2 cellular contexts compared by ENCODE assay signal in the genomic region with DNA sequence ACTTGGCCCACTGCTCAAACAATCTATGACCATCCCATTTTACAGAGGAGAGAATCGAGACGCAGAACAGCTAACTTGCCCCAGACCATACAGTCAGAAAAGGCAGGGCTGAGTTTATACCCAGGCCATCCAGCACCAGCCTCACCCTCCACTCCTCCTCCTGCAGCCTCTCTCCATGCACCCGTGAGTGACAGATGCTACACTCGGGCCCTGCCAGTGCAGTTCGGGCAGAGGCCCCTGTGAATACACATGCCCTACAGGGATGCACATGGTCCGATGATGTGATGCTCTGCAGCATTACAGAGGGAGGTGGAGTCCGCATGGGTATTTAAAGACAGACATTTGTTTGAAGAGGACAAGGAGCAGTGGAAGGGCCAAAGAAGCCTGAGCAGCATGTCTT.
TF ChIP-seq lines count a peak whose summit lies in the region.

No MANE protein-coding gene starts in this region.

TF ChIP-seq in IMR-90, 13 proteins besides CTCF, POLR2A, EP300 and RAD21:
- TF ChIP-seq CHD1 (IDR thresholded peaks at IDR 0.05; ENCODE audit: low read depth, low read length), result no peak
- TF ChIP-seq CEBPB (IDR thresholded peaks at IDR 0.05; ENCODE audit: low read depth, low read length), result no peak
- TF ChIP-seq NFE2L2 (IDR thresholded peaks at IDR 0.05; ENCODE audit: low read depth, low read length), result no peak
- TF ChIP-seq MAZ (IDR thresholded peaks at IDR 0.05; ENCODE audit: borderline replicate concordance, low read depth, low read length), result no peak
- no peak for TF ChIP-seq SMC3 (IDR thresholded peaks at IDR 0.05; ENCODE audit: low read depth, low read length)
- no peak for TF ChIP-seq RFX5 (IDR thresholded peaks at IDR 0.05; ENCODE audit: low read depth, low read length)
- no peak for TF ChIP-seq MXI1 (IDR thresholded peaks at IDR 0.05; ENCODE audit: borderline replicate concordance, low read depth, low read length)
- TF ChIP-seq, protein P1, sequence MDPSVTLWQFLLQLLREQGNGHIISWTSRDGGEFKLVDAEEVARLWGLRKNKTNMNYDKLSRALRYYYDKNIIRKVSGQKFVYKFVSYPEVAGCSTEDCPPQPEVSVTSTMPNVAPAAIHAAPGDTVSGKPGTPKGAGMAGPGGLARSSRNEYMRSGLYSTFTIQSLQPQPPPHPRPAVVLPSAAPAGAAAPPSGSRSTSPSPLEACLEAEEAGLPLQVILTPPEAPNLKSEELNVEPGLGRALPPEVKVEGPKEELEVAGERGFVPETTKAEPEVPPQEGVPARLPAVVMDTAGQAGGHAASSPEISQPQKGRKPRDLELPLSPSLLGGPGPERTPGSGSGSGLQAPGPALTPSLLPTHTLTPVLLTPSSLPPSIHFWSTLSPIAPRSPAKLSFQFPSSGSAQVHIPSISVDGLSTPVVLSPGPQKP (IDR thresholded peaks at IDR 0.05; ENCODE audit: borderline replicate concordance, low read depth, low read length), result no peak
- no peak for TF ChIP-seq FOS (IDR thresholded peaks at IDR 0.05; ENCODE audit: low read depth, low read length)
- TF ChIP-seq, protein P2, sequence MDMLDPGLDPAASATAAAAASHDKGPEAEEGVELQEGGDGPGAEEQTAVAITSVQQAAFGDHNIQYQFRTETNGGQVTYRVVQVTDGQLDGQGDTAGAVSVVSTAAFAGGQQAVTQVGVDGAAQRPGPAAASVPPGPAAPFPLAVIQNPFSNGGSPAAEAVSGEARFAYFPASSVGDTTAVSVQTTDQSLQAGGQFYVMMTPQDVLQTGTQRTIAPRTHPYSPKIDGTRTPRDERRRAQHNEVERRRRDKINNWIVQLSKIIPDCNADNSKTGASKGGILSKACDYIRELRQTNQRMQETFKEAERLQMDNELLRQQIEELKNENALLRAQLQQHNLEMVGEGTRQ (IDR thresholded peaks at IDR 0.05; ENCODE audit: low read depth, low read length), result no peak
- no peak for TF ChIP-seq MAFK (IDR thresholded peaks at IDR 0.05; ENCODE audit: low read depth, low read length)
TF ChIP-seq in IMR-90: peak in this region for 0.

TF ChIP-seq in H1, 55 proteins besides CTCF, POLR2A, EP300 and RAD21:
- TF ChIP-seq TBP (IDR thresholded peaks at IDR 0.05; ENCODE audit: low read depth, low read length), result no peak
- TF ChIP-seq, protein P3, sequence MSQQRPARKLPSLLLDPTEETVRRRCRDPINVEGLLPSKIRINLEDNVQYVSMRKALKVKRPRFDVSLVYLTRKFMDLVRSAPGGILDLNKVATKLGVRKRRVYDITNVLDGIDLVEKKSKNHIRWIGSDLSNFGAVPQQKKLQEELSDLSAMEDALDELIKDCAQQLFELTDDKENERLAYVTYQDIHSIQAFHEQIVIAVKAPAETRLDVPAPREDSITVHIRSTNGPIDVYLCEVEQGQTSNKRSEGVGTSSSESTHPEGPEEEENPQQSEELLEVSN (IDR thresholded peaks at IDR 0.05), result no peak
- TF ChIP-seq BCL11A (IDR thresholded peaks at IDR 0.05; ENCODE audit: low read depth in 2 of 2, low read length in 2 of 2), result no peak
- no peak for TF ChIP-seq SP1 (IDR thresholded peaks at IDR 0.05; ENCODE audit: low read depth, low read length)
- no peak for TF ChIP-seq SRF (IDR thresholded peaks at IDR 0.05; ENCODE audit: low read depth, low read length)
- TF ChIP-seq TAF7 (optimal IDR thresholded peaks at IDR 0.05; ENCODE audit: borderline replicate concordance, low read depth, low read length), result no peak
TF ChIP-seq in H1: peak in this region for 0.
